8 cellular contexts compared by ENCODE assay signal in genomic region chr1:235127203-235127602, GRCh38. TPM values are rescaled to one million over a fixed set of nuclear protein-coding genes. Genes with fewer than 3 reads are reported as not detected.
DNase-seq lines count a peak whose midpoint lies in the region; ATAC-seq, FAIRE-seq and TF ChIP-seq lines count a peak whose summit lies in the region.

No MANE protein-coding gene starts in this region.

- no peak for DNase-seq in GM06990 (ENCODE audit: extremely low read depth, insufficient read length)
- DNase-seq in OCI-M1 (lab: John Stamatoyannopoulos, UW): peak; percentile 44
- no peak for DNase-seq in epithelial cell of prostate (ENCODE audit: low read depth, low spot score)
- no peak for DNase-seq in ovary
- DNase-seq in hippocampal formation (lab: John Stamatoyannopoulos, UW): no peak
- no peak for DNase-seq in H54 (ENCODE audit: insufficient read length, low spot score)
- no peak for DNase-seq in NCI-H2171 treated with DMSO at 0.1 percent for 48 hours (lab: John Stamatoyannopoulos, UW)

- peaks cover 3% of the 10 kb centered on the region; the same call in 1 of the 2 replicates for H3K36me3 ChIP-seq in GM06990 (ENCODE audit: control insufficient read depth, insufficient read depth, low read length)
- no peaks in the 10 kb centered on the region for H3K36me3 ChIP-seq in ovary

- peak overlapping the region; percentile 70 for H3K27ac ChIP-seq in epithelial cell of prostate
- H3K27ac ChIP-seq in ovary: no peak overlapping the region

- H3K27me3 ChIP-seq in GM06990 (replicated peaks; ENCODE audit: control insufficient read depth, insufficient read depth, low read length) (no peaks in the 10 kb centered on the region), ovary (no peaks in the 10 kb centered on the region)

- TF ChIP-seq CTCF in GM06990 (IDR thresholded peaks at IDR 0.05; ENCODE audit: insufficient read depth, low read length, poor library complexity, severe bottlenecking): no peak
- no peak for TF ChIP-seq CTCF in ovary (IDR thresholded peaks at IDR 0.05)

- no peak for ATAC-seq in HG03565 (IDR thresholded peaks at IDR 0.05; ENCODE audit: unreplicated experiment)

- intact Hi-C loops in ovary (cut with DNase I): no loop called here

- no peak for TF ChIP-seq EP300 in ovary (IDR thresholded peaks at IDR 0.05)

- no peak for TF ChIP-seq POLR2A in ovary (IDR thresholded peaks at IDR 0.05)
- TF ChIP-seq POLR2A in H54 (IDR thresholded peaks at IDR 0.05; ENCODE audit: low read depth, low read length): no peak

- peaks cover 8% of the 10 kb centered on the region for H3K4me1 ChIP-seq in ovary (ENCODE audit: insufficient read depth)

- H3K9me3 ChIP-seq in ovary: no peaks in the 10 kb centered on the region

- WGBS in ovary, 3 donors: 14 to 18% (median 17%) methylated on average over 4 of the region's 4 CpGs

- no peak for FAIRE-seq in H54 (lab: Jason Lieb, UNC)

- peak overlapping the region; percentile 100 for H3K4me3 ChIP-seq in GM06990 (replicated peaks; ENCODE audit: low read depth, low read length)
- peak overlapping the region; percentile 87 for H3K4me3 ChIP-seq in ovary

RNA-seq across cellular contexts. Expression of gene TOMM20, which starts 1.4 kb away (rescaled TPM):
- total RNA-seq in ovary: 100 to 1,000 TPM; 104 to 153 (median 118) TPM
- 100 to 1,000 TPM; 120 to 124 TPM for polyA plus RNA-seq in ovary

RNA-seq across cellular contexts. Expression of gene RBM34, which starts 33.8 kb away (rescaled TPM):
- total RNA-seq in ovary: 10 to 100 TPM; 24.5 to 61.9 (median 56.1) TPM
- polyA plus RNA-seq in ovary: 10 to 100 TPM; 48.1 to 62.1 TPM
